In genomic region chr2:234676109-234676858, GRCh38 we compare ENCODE assay signal across 12 cellular contexts.
DNase-seq lines count a peak whose midpoint lies in the region; ATAC-seq and TF ChIP-seq lines count a peak whose summit lies in the region.
"Had no signal": no experiment of that assay in that cellular context is flagged by ENCODE, and none has a peak within 500 bp of the region (broad histone marks: within the 10 kb centered on the region; RNA-seq: fewer than 3 reads in every experiment).

No MANE protein-coding gene starts in this region.

- ATAC-seq in left cardiac atrium = no peak
- no peak for ATAC-seq in activated T-helper 17 cell treated with anti-CD3 and anti-CD28 coated beads, Interleukin-2, amount 50 U/mL, for 72 hours (replicated peaks)

- H3K4me3 ChIP-seq in right atrium auricular region = no peak overlapping the region
- H3K4me3 ChIP-seq: GM23248 had no signal

- H3K27ac ChIP-seq in right atrium auricular region (no peak overlapping the region), layer of hippocampus (ENCODE audit: low read depth, low read length) (peak overlapping the region; percentile 4)
- H3K27ac ChIP-seq: GM23248 had no signal

- no peak overlapping the region for H3K27ac Mint-ChIP-seq in activated T-helper 17 cell treated with anti-CD3 and anti-CD28 coated beads, Interleukin-2, amount 50 U/mL, for 72 hours

- DNase-seq in right atrium auricular region (ENCODE audit: low spot score) (peak; percentile 11), left cardiac atrium (no peak), NCI-H748 (lab: John Stamatoyannopoulos, UW; ENCODE audit: unreplicated experiment) (peak; percentile 99), T-helper 2 cell (no peak), GM13976 (ENCODE audit: low spot score) (no peak), iPS-NIHi7 (ENCODE audit: extremely low spot score) (no peak)
- DNase-seq: activated naive CD4-positive, alpha-beta T cell; glutamatergic neuron; GM23248; stimulated activated CD4-positive, alpha-beta T cell treated with anti-CD3 and anti-CD28 coated beads, Interleukin-15, amount 100 ng/mL, for 24 hours had no signal

- no peaks in the 10 kb centered on the region for H3K36me3 Mint-ChIP-seq in activated T-helper 17 cell treated with anti-CD3 and anti-CD28 coated beads, Interleukin-2, amount 50 U/mL, for 72 hours (ENCODE audit: low read depth)

- H3K9me3 Mint-ChIP-seq in activated T-helper 17 cell treated with anti-CD3 and anti-CD28 coated beads, Interleukin-2, amount 50 U/mL, for 72 hours = no peaks in the 10 kb centered on the region

- H3K36me3 ChIP-seq in right atrium auricular region = no peaks in the 10 kb centered on the region

- peaks cover 13% of the 10 kb centered on the region for H3K27me3 Mint-ChIP-seq in activated T-helper 17 cell treated with anti-CD3 and anti-CD28 coated beads, Interleukin-2, amount 50 U/mL, for 72 hours

- no peaks in the 10 kb centered on the region for H3K4me1 ChIP-seq in right atrium auricular region

- in situ Hi-C loops in GM13976 (cut with MboI; ENCODE audit: low sequenced_read_pairs, unreplicated experiment) = no loop called here

- H3K9me3 ChIP-seq in right atrium auricular region = no peaks in the 10 kb centered on the region

- no peak overlapping the region for H3K4me3 Mint-ChIP-seq in activated T-helper 17 cell treated with anti-CD3 and anti-CD28 coated beads, Interleukin-2, amount 50 U/mL, for 72 hours

- intact Hi-C loops in left cardiac atrium (cut with DNase I) = no loop called here

- H3K4me1 Mint-ChIP-seq in activated T-helper 17 cell treated with anti-CD3 and anti-CD28 coated beads, Interleukin-2, amount 50 U/mL, for 72 hours = no peaks in the 10 kb centered on the region

- TF ChIP-seq CTCF in right atrium auricular region (IDR thresholded peaks at IDR 0.05) (no peak), GM13976 (IDR thresholded peaks at IDR 0.05; ENCODE audit: borderline replicate concordance, control extremely low read depth, extremely low read depth, insufficient read depth, missing control alignments) (no peak)

- H3K27me3 ChIP-seq in right atrium auricular region (no peaks in the 10 kb centered on the region), layer of hippocampus (ENCODE audit: control insufficient read depth, insufficient read depth, low read length) (no peaks in the 10 kb centered on the region)

Comparison
In these comparisons a context has a peak if more than half of its experiments do, and no peak if none do; other contexts are left out.
1. DNase-seq: peak in right atrium auricular region (single experiment) and NCI-H748 (single experiment); none in left cardiac atrium (single experiment), T-helper 2 cell (0 of 5), GM13976 (single experiment) and iPS-NIHi7 (single experiment).